ENCODE assay signal across 7 cellular contexts in genomic region chr5:102866315-102866693, GRCh38.
DNase-seq lines count a peak whose midpoint lies in the region; ATAC-seq and TF ChIP-seq lines count a peak whose summit lies in the region.

No MANE protein-coding gene starts in this region.

- H3K27me3 Mint-ChIP-seq in endothelial cell (ENCODE audit: unreplicated experiment), result no peaks in the 10 kb centered on the region
- H3K27me3 Mint-ChIP-seq in nephron progenitor cell (ENCODE audit: low read depth, poor library complexity), result no peaks in the 10 kb centered on the region

- no peaks in the 10 kb centered on the region for H4K20me1 ChIP-seq in OCI-LY3 (ENCODE audit: insufficient read depth, low read length)

- no peak for DNase-seq in endothelial cell (ENCODE audit: low spot score)
- DNase-seq in nephron progenitor cell, result no peak
- DNase-seq in central memory CD4-positive, alpha-beta T cell, result no peak

- H3K79me2 ChIP-seq in OCI-LY3 (ENCODE audit: low read length), result no peaks in the 10 kb centered on the region

- H3K9ac ChIP-seq in OCI-LY3 (ENCODE audit: low read length), result peak overlapping the region; percentile 67

- peak overlapping the region; percentile 89 for H3K4me2 ChIP-seq in OCI-LY3 (ENCODE audit: low read length)

- H3K9me3 ChIP-seq in OCI-LY3 (ENCODE audit: insufficient read depth, low read length), result no peaks in the 10 kb centered on the region

- H3K27ac Mint-ChIP-seq in endothelial cell (ENCODE audit: unreplicated experiment) (peak overlapping the region; percentile 100), nephron progenitor cell (peak overlapping the region; percentile 55)

- ATAC-seq in GM21619 (IDR thresholded peaks at IDR 0.05; ENCODE audit: unreplicated experiment), result peak; percentile 25
- no peak for ATAC-seq in HG03521 (IDR thresholded peaks at IDR 0.05; ENCODE audit: unreplicated experiment)
- no peak for ATAC-seq in HG03196 (IDR thresholded peaks at IDR 0.05; ENCODE audit: unreplicated experiment)

- peaks cover 5% of the 10 kb centered on the region for H3K4me1 ChIP-seq in OCI-LY3 (ENCODE audit: low read length)

- 0 out of 2 replicates have a peak, but pooled peaks have one; percentile 1 for TF ChIP-seq CTCF in OCI-LY3 (IDR thresholded peaks at IDR 0.05; ENCODE audit: low read depth, low read length)
- no peak for TF ChIP-seq CTCF in endothelial cell (IDR thresholded peaks at IDR 0.05; ENCODE audit: unreplicated experiment)
- no peak for TF ChIP-seq CTCF in nephron progenitor cell (IDR thresholded peaks at IDR 0.05)

- no peaks in the 10 kb centered on the region for H3K36me3 ChIP-seq in OCI-LY3 (replicated peaks; ENCODE audit: low read depth, low read length)

- H3K36me3 Mint-ChIP-seq in endothelial cell (ENCODE audit: low read depth, unreplicated experiment), result peaks cover 5% of the 10 kb centered on the region
- H3K36me3 Mint-ChIP-seq in nephron progenitor cell (ENCODE audit: low read depth), result peaks cover 12% of the 10 kb centered on the region

- H3K27ac ChIP-seq in OCI-LY3 (ENCODE audit: low read length), result no peak overlapping the region

- peak overlapping the region; percentile 92 for H3K4me3 Mint-ChIP-seq in endothelial cell (ENCODE audit: unreplicated experiment)
- H3K4me3 Mint-ChIP-seq in nephron progenitor cell, result peak overlapping the region; percentile 85

- H3K9me3 Mint-ChIP-seq in endothelial cell (ENCODE audit: unreplicated experiment) (no peaks in the 10 kb centered on the region), nephron progenitor cell (no peaks in the 10 kb centered on the region)

- no peaks in the 10 kb centered on the region for H3K27me3 ChIP-seq in OCI-LY3 (ENCODE audit: low read depth, low read length)

- H2AFZ ChIP-seq in OCI-LY3 (ENCODE audit: low read depth, low read length), result no peak overlapping the region

- H3K4me3 ChIP-seq in OCI-LY3 (ENCODE audit: low read length), result peak overlapping the region; percentile 96

- H3K4me1 Mint-ChIP-seq in endothelial cell (ENCODE audit: unreplicated experiment), result peaks cover 26% of the 10 kb centered on the region
- H3K4me1 Mint-ChIP-seq in nephron progenitor cell, result peaks cover 26% of the 10 kb centered on the region
